Comparison of ENCODE assay signal across 10 cellular contexts in the genomic region with DNA sequence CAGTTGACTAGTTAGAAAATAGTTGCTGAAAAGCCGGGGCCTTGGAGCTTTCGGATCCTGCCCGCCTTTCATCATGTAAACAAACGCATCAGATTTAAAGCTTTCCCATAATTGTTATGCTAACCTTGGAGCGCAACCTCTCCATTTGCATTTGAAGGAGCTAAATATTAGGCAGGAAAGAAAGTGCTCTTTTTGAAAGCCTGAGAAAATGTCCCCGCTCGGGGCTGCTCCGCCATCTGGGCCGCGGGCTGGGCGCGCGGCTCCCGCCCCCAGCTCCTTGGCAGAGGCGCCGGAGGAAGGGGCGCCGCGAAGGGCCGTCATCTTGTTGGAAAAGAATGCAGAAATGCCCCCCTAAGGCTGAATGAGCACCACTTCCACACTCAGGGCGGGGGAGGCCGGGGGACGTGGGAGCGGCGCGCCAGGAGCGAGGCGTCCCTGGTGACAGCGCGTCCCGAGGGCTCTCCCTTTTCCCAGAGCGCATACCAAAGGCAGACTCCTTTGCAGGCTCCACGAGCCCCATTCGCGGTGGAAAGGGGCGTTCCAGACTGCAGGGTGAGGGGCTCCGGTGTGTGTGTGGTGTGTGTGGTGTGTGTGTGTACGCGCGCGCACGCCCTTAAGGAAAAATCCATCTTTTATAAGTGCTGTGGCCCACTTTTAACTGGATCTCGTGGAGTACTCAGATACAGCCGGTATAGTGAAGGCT.
A peak's percentile ranks its signal among the peaks of the same experiment; 100 is the strongest.
DNase-seq lines count a peak whose midpoint lies in the region; ATAC-seq lines count a peak whose summit lies in the region.
"Had no signal": no experiment of that assay in that cellular context is flagged by ENCODE, and none has a peak within 500 bp of the region (broad histone marks: within the 10 kb centered on the region; RNA-seq: fewer than 3 reads in every experiment).

No MANE protein-coding gene starts in this region.

- intact Hi-C loops in right cardiac atrium (cut with DNase I): no loop called here

- no peak overlapping the region for H3K4ac ChIP-seq in trophoblast cell (ENCODE audit: low read depth, low read length)

- no peak overlapping the region for H2BK120ac ChIP-seq in trophoblast cell (ENCODE audit: insufficient read depth, low read length, poor library complexity)

- H3K27ac ChIP-seq in right cardiac atrium (ENCODE audit: low read length) (no peak overlapping the region), trophoblast cell (ENCODE audit: low read depth, low read length) (no peak overlapping the region)
- H3K27ac ChIP-seq: RWPE1 had no signal

- no peak overlapping the region for H3K23ac ChIP-seq in trophoblast cell (ENCODE audit: low read length)

- H2BK5ac ChIP-seq in trophoblast cell (ENCODE audit: low read depth, low read length, poor library complexity): no peak overlapping the region

- peak overlapping the region; percentile 94 for H3K4me2 ChIP-seq in trophoblast cell (ENCODE audit: low read length)

- H3K27me3 ChIP-seq in adipocyte (replicated peaks; ENCODE audit: control insufficient read depth, insufficient read depth, low read length) (peaks cover 18% of the 10 kb centered on the region), right cardiac atrium (ENCODE audit: control insufficient read depth, insufficient read depth) (no peaks in the 10 kb centered on the region), trophoblast cell (ENCODE audit: insufficient read depth, low read length) (no peaks in the 10 kb centered on the region)

- no peak overlapping the region for H4K12ac ChIP-seq in trophoblast cell (ENCODE audit: low read depth, low read length)

- H2AK5ac ChIP-seq in trophoblast cell (ENCODE audit: low read length): no peak overlapping the region

- H3K4me3 ChIP-seq in adipocyte (ENCODE audit: low read length): peak overlapping the region; percentile 81
- peak overlapping the region; percentile 57 for H3K4me3 ChIP-seq in right cardiac atrium (ENCODE audit: low read length)
- H3K4me3 ChIP-seq in trophoblast cell (ENCODE audit: low read depth, low read length): peak overlapping the region; percentile 71

- peak overlapping the region; percentile 56 for H2AFZ ChIP-seq in trophoblast cell (ENCODE audit: insufficient read depth, low read length, poor library complexity)

- peak overlapping the region; percentile 8 for H4K8ac ChIP-seq in trophoblast cell (ENCODE audit: low read depth, low read length)

- WGBS in right cardiac atrium: 2% methylated on average over 44 of the region's 44 CpGs
- WGBS in trophoblast cell (ENCODE audit: extremely low coverage, insufficient coverage, insufficient read length): no CpG with 5 or more reads among the region's 44 CpGs

- ATAC-seq in right cardiac atrium: peak in 1 of 2 donors; percentile 54
- no peak for ATAC-seq in HG03135 (IDR thresholded peaks at IDR 0.05; ENCODE audit: unreplicated experiment)
- no peak for ATAC-seq in GM18909 (IDR thresholded peaks at IDR 0.05; ENCODE audit: poor library complexity, unreplicated experiment)
- ATAC-seq: activated CD8-positive, alpha-beta memory T cell treated with anti-CD3 and anti-CD28 coated beads, Interleukin-2, amount 10 ng/mL, durations not matched to agents 7 days and 5 days had no signal

- no peaks in the 10 kb centered on the region for H3K36me3 ChIP-seq in adipocyte (ENCODE audit: control insufficient read depth, insufficient read depth, low read length, severe bottlenecking)
- H3K36me3 ChIP-seq in trophoblast cell (ENCODE audit: control insufficient read depth in 1 of 2, insufficient read depth in 2 of 2, low read length in 2 of 2): no peaks in the 10 kb centered on the region

- H3K18ac ChIP-seq in trophoblast cell (ENCODE audit: low read length): no peak overlapping the region

- H3K4me1 ChIP-seq in adipocyte (ENCODE audit: control insufficient read depth, insufficient read depth, low read length) (no peaks in the 10 kb centered on the region), right cardiac atrium (ENCODE audit: control insufficient read depth, insufficient read depth, low read length) (no peaks in the 10 kb centered on the region), trophoblast cell (ENCODE audit: control insufficient read depth in 1 of 2, insufficient read depth in 2 of 2, low read length in 2 of 2) (peaks cover 0 to 3% of the 10 kb centered on the region in 2 experiments)

- no peaks in the 10 kb centered on the region for H3K79me2 ChIP-seq in trophoblast cell (ENCODE audit: control insufficient read depth, insufficient read depth, low read length, poor library complexity)

- no peaks in the 10 kb centered on the region for H3K9me3 ChIP-seq in adipocyte (ENCODE audit: control insufficient read depth, low read length)
- H3K9me3 ChIP-seq in right cardiac atrium (ENCODE audit: control insufficient read depth, low read length): no peaks in the 10 kb centered on the region
- H3K9me3 ChIP-seq in trophoblast cell (ENCODE audit: insufficient read depth, low read depth, low read length): no peaks in the 10 kb centered on the region

- no peak overlapping the region for H3K14ac ChIP-seq in trophoblast cell (ENCODE audit: low read length)

- no peak overlapping the region for H2BK12ac ChIP-seq in trophoblast cell (ENCODE audit: low read length)

- DNase-seq in AG20443 (ENCODE audit: low spot score) (peak; percentile 52), adipocyte (ENCODE audit: low read depth) (peak; percentile 46), right cardiac atrium (peak in 2 of 3 donors; percentile 35 to 60), trophoblast cell (no peak), cerebellar nuclear complex (lab: John Stamatoyannopoulos, UW) (no peak), GF-D8 (lab: John Stamatoyannopoulos, UW) (no peak)
- DNase-seq: activated CD8-positive, alpha-beta memory T cell treated with anti-CD3 and anti-CD28 coated beads, Interleukin-2, amount 10 ng/mL, durations not matched to agents 7 days and 5 days had no signal

- H3K79me1 ChIP-seq in trophoblast cell (ENCODE audit: low read length): no peaks in the 10 kb centered on the region

- H3K9ac ChIP-seq in adipocyte (ENCODE audit: low read length) (peak overlapping the region; percentile 54), trophoblast cell (ENCODE audit: low read length) (peak overlapping the region; percentile 64)

- no peak overlapping the region for H4K91ac ChIP-seq in trophoblast cell (ENCODE audit: low read depth, low read length)

Comparison
In these comparisons a context has a peak if more than half of its experiments do, and no peak if none do; other contexts are left out.
1. DNase-seq: peak in AG20443 (single experiment), adipocyte (single experiment) and right cardiac atrium (2 of 3); none in trophoblast cell (0 of 2), cerebellar nuclear complex (0 of 2) and GF-D8 (single experiment).
2. Peak in every context shown above with its lines, with median percentiles within 50 percentile points of each other: H3K4me3 ChIP-seq.